ENCODE assay signal across 30 cellular contexts in genomic region chr22:44732661-44733060, GRCh38. TPM values are rescaled to one million over a fixed set of nuclear protein-coding genes. Genes with fewer than 3 reads are reported as not detected.
"Had no signal": no experiment of that assay in that cellular context is flagged by ENCODE, and none has a peak within 500 bp of the region (broad histone marks: within the 10 kb centered on the region; RNA-seq: fewer than 3 reads in every experiment).

No MANE protein-coding gene starts in this region.

- ATAC-seq: activated CD4-positive, alpha-beta T cell treated with anti-CD3 and anti-CD28 coated beads for 36 hours; activated CD8-positive, alpha-beta memory T cell treated with anti-CD3 and anti-CD28 coated beads, Interleukin-2, amount 10 ng/mL, durations not matched to agents 7 days and 5 days; activated CD8-positive, alpha-beta T cell treated with anti-CD3 and anti-CD28 coated beads, Interleukin-2, amount 10 ng/mL, durations not matched to agents 7 days and 5 days; activated naive CD4-positive, alpha-beta T cell treated with anti-CD3 and anti-CD28 coated beads, Interleukin-2, amount 50 U/mL, for 72 hours; body of pancreas; esophagus mucosa; left colon; naive thymus-derived CD4-positive, alpha-beta T cell; right lobe of liver; stimulated activated naive CD8-positive, alpha-beta T cell treated with anti-CD3 and anti-CD28 coated beads, Interleukin-15, Interleukin-2, amounts not matched to agents 100 U/mL and 50 U/mL, for 24 hours; T-cell had no signal

- H3K4me2 ChIP-seq: neural progenitor cell had no signal

- H3K4me1 ChIP-seq: neural progenitor cell had no signal

- DNase-seq: activated CD4-positive, alpha-beta T cell treated with anti-CD3 and anti-CD28 coated beads for 36 hours; activated CD4-positive, CD25-positive, alpha-beta regulatory T cell; activated CD8-positive, alpha-beta memory T cell treated with anti-CD3 and anti-CD28 coated beads, Interleukin-2, amount 10 ng/mL, durations not matched to agents 7 days and 5 days; activated CD8-positive, alpha-beta T cell treated with anti-CD3 and anti-CD28 coated beads, Interleukin-2, amount 10 ng/mL, durations not matched to agents 7 days and 5 days; activated naive CD4-positive, alpha-beta T cell; activated T-cell treated with anti-CD3 and anti-CD28 coated beads, Interleukin-2, amount 50 U/mL, for 48 hours; adrenal gland; aorta; body of pancreas; caudate nucleus; cortex of kidney; foreskin fibroblast; head of caudate nucleus; hippocampal formation; left colon; mammary epithelial cell; midbrain; naive thymus-derived CD4-positive, alpha-beta T cell; stimulated activated CD4-positive, alpha-beta T cell treated with anti-CD3 and anti-CD28 coated beads, Interleukin-4, amount 100 ng/mL, for 1 hour; stimulated activated naive CD8-positive, alpha-beta T cell treated with anti-CD3 and anti-CD28 coated beads, Interleukin-15, Interleukin-2, amounts not matched to agents 100 U/mL and 50 U/mL, for 24 hours; T-cell; testis; transverse colon had no signal

- FAIRE-seq: endothelial cell of umbilical vein, kidney had no signal

- H2AFZ ChIP-seq: neural progenitor cell had no signal

- H3K36me3 ChIP-seq: adrenal gland, neural progenitor cell, transverse colon, vagina had no signal

- H3K9ac ChIP-seq: neural progenitor cell had no signal

- H3K9me3 ChIP-seq: adrenal gland, body of pancreas, right lobe of liver, testis, transverse colon, vagina had no signal

- H3K4me3 ChIP-seq: adrenal gland, body of pancreas, neural progenitor cell, right lobe of liver, testis, transverse colon, vagina had no signal

- H3K27ac ChIP-seq: adrenal gland, body of pancreas, neural progenitor cell, right lobe of liver, testis, transverse colon, vagina had no signal

- H3K27me3 ChIP-seq: body of pancreas, neural progenitor cell, right lobe of liver, testis, vagina had no signal

RNA-seq across cellular contexts. Expression of gene ARHGAP8, which starts 19.7 kb away (rescaled TPM):
- total RNA-seq: endothelial cell of umbilical vein had no signal
- polyA plus RNA-seq: aorta; endothelial cell of umbilical vein; naive thymus-derived CD4-positive, alpha-beta T cell had no signal
